Comparison of ENCODE assay signal across 8 cellular contexts in genomic region chr4:184745747-184746531, GRCh38. TPM values are rescaled to one million over a fixed set of nuclear protein-coding genes. Genes with fewer than 3 reads are reported as not detected.
A peak's percentile ranks its signal among the peaks of the same experiment; 100 is the strongest.
DNase-seq lines count a peak whose midpoint lies in the region; ATAC-seq and TF ChIP-seq lines count a peak whose summit lies in the region.

No MANE protein-coding gene starts in this region.

- no peaks in the 10 kb centered on the region for H3K36me3 Mint-ChIP-seq in activated T-helper 1 cell treated with anti-CD3 and anti-CD28 coated beads, Interleukin-12 subunit alpha, Interleukin-12 subunit beta, Interleukin-2, Interleukin-4 antibody, amounts not matched to agents 30 ng/mL and 10 ng/mL and 1 ng/mL, durations not matched to agents 14 hours and 24 hours and 36 hours (ENCODE audit: low read depth)
- peaks cover 1% of the 10 kb centered on the region for H3K36me3 Mint-ChIP-seq in neural progenitor cell

- H3K4me1 Mint-ChIP-seq in activated T-helper 1 cell treated with anti-CD3 and anti-CD28 coated beads, Interleukin-12 subunit alpha, Interleukin-12 subunit beta, Interleukin-2, Interleukin-4 antibody, amounts not matched to agents 30 ng/mL and 10 ng/mL and 1 ng/mL, durations not matched to agents 14 hours and 24 hours and 36 hours (ENCODE audit: low read depth) = peaks cover 19% of the 10 kb centered on the region
- peaks cover 28% of the 10 kb centered on the region for H3K4me1 Mint-ChIP-seq in neural progenitor cell
- peaks cover 11% of the 10 kb centered on the region for H3K4me1 Mint-ChIP-seq in stimulated activated naive CD8-positive, alpha-beta T cell treated with anti-CD3 and anti-CD28 coated beads, Interleukin-15, amount 100 ng/mL, for 72 hours

- no peaks in the 10 kb centered on the region for H3K27me3 Mint-ChIP-seq in activated T-helper 1 cell treated with anti-CD3 and anti-CD28 coated beads, Interleukin-12 subunit alpha, Interleukin-12 subunit beta, Interleukin-2, Interleukin-4 antibody, amounts not matched to agents 30 ng/mL and 10 ng/mL and 1 ng/mL, durations not matched to agents 14 hours and 24 hours and 36 hours (ENCODE audit: insufficient read depth)
- peaks cover 15% of the 10 kb centered on the region for H3K27me3 Mint-ChIP-seq in neural progenitor cell (ENCODE audit: insufficient read depth, low read depth)
- H3K27me3 Mint-ChIP-seq in stimulated activated naive CD8-positive, alpha-beta T cell treated with anti-CD3 and anti-CD28 coated beads, Interleukin-15, amount 100 ng/mL, for 72 hours = peaks cover 2% of the 10 kb centered on the region

- no peaks in the 10 kb centered on the region for H3K36me3 ChIP-seq in neural progenitor cell

- intact Hi-C loops in activated T-helper 1 cell treated with anti-CD3 and anti-CD28 coated beads, Interleukin-12 subunit alpha, Interleukin-12 subunit beta, Interleukin-2, Interleukin-4 antibody, amounts not matched to agents 30 ng/mL and 10 ng/mL and 1 ng/mL, durations not matched to agents 14 hours and 24 hours and 36 hours (cut with micrococcal nuclease) = loop anchor here (1.0 to 5.0 kb wide), 8 partner anchors 16 to 388 kb away; no protein-coding TSS in a partner anchor

- H3K27me3 ChIP-seq in neural progenitor cell = peaks cover 10% of the 10 kb centered on the region

- no peaks in the 10 kb centered on the region for H4K20me1 ChIP-seq in neural progenitor cell (ENCODE audit: low read depth)

- no peaks in the 10 kb centered on the region for H3K9me3 ChIP-seq in neural progenitor cell (ENCODE audit: low read depth)

- peak; percentile 62 for ATAC-seq in GM18498 (IDR thresholded peaks at IDR 0.05; ENCODE audit: unreplicated experiment)
- peak; percentile 81 for ATAC-seq in stimulated activated naive CD8-positive, alpha-beta T cell treated with anti-CD3 and anti-CD28 coated beads, Interleukin-15, amount 100 ng/mL, for 72 hours

- no peaks in the 10 kb centered on the region for H3K79me2 ChIP-seq in neural progenitor cell (ENCODE audit: low read depth)

- peak overlapping the region; percentile 16 for H3K4me3 Mint-ChIP-seq in activated T-helper 1 cell treated with anti-CD3 and anti-CD28 coated beads, Interleukin-12 subunit alpha, Interleukin-12 subunit beta, Interleukin-2, Interleukin-4 antibody, amounts not matched to agents 30 ng/mL and 10 ng/mL and 1 ng/mL, durations not matched to agents 14 hours and 24 hours and 36 hours
- H3K4me3 Mint-ChIP-seq in neural progenitor cell = no peak overlapping the region
- H3K4me3 Mint-ChIP-seq in stimulated activated naive CD8-positive, alpha-beta T cell treated with anti-CD3 and anti-CD28 coated beads, Interleukin-15, amount 100 ng/mL, for 72 hours = peak overlapping the region in 1 of 2 donors; percentile 8

- no peaks in the 10 kb centered on the region for H3K9me3 Mint-ChIP-seq in activated T-helper 1 cell treated with anti-CD3 and anti-CD28 coated beads, Interleukin-12 subunit alpha, Interleukin-12 subunit beta, Interleukin-2, Interleukin-4 antibody, amounts not matched to agents 30 ng/mL and 10 ng/mL and 1 ng/mL, durations not matched to agents 14 hours and 24 hours and 36 hours
- H3K9me3 Mint-ChIP-seq in neural progenitor cell = peaks cover under 1% of the 10 kb centered on the region
- no peaks in the 10 kb centered on the region for H3K9me3 Mint-ChIP-seq in stimulated activated naive CD8-positive, alpha-beta T cell treated with anti-CD3 and anti-CD28 coated beads, Interleukin-15, amount 100 ng/mL, for 72 hours

- no peak overlapping the region for H3K27ac ChIP-seq in neural progenitor cell

- no peaks in the 10 kb centered on the region for H3K4me1 ChIP-seq in neural progenitor cell

- peak overlapping the region; percentile 27 for H3K27ac Mint-ChIP-seq in activated T-helper 1 cell treated with anti-CD3 and anti-CD28 coated beads, Interleukin-12 subunit alpha, Interleukin-12 subunit beta, Interleukin-2, Interleukin-4 antibody, amounts not matched to agents 30 ng/mL and 10 ng/mL and 1 ng/mL, durations not matched to agents 14 hours and 24 hours and 36 hours
- H3K27ac Mint-ChIP-seq in neural progenitor cell = no peak overlapping the region
- H3K27ac Mint-ChIP-seq in stimulated activated naive CD8-positive, alpha-beta T cell treated with anti-CD3 and anti-CD28 coated beads, Interleukin-15, amount 100 ng/mL, for 72 hours = no peak overlapping the region

- H3K4me2 ChIP-seq in neural progenitor cell = no peak overlapping the region

- peak; percentile 88 for TF ChIP-seq CTCF in fibroblast of mammary gland (conservative IDR thresholded peaks at IDR 0.05; ENCODE audit: control insufficient read depth, insufficient read depth, low read depth, low read length)
- peak; percentile 84 for TF ChIP-seq CTCF in neural progenitor cell (IDR thresholded peaks at IDR 0.05)

- no peaks in the 10 kb centered on the region for H3F3A ChIP-seq in neural progenitor cell (ENCODE audit: low read depth)

- H3K4me3 ChIP-seq in Jurkat, Clone E6-1 (ENCODE audit: low read length) = no peak overlapping the region
- H3K4me3 ChIP-seq in fibroblast of mammary gland (ENCODE audit: control insufficient read depth, low read depth, low read length) (no peak overlapping the region), neural progenitor cell (no peak overlapping the region)

- no peak overlapping the region for H2AFZ ChIP-seq in neural progenitor cell (replicated peaks)

- DNase-seq in 8988T = peak; percentile 87
- DNase-seq in Jurkat, Clone E6-1 (ENCODE audit: low read depth, low spot score) = peak; percentile 76
- peak; percentile 76 for DNase-seq in RKO (ENCODE audit: low spot score)
- peak; percentile 55 for DNase-seq in activated T-helper 1 cell treated with anti-CD3 and anti-CD28 coated beads, Interleukin-12 subunit alpha, Interleukin-12 subunit beta, Interleukin-2, Interleukin-4 antibody, amounts not matched to agents 30 ng/mL and 10 ng/mL and 1 ng/mL, durations not matched to agents 14 hours and 24 hours and 36 hours (ENCODE audit: low spot score)
- peak; percentile 85 for DNase-seq in fibroblast of mammary gland (ENCODE audit: low read depth)
- peak; percentile 73 for DNase-seq in neural progenitor cell (ENCODE audit: low spot score)
- DNase-seq in stimulated activated naive CD8-positive, alpha-beta T cell treated with anti-CD3 and anti-CD28 coated beads, Interleukin-15, amount 100 ng/mL, for 72 hours = peak; percentile 60 to 72

- H3K9ac ChIP-seq in neural progenitor cell = no peak overlapping the region

RNA-seq across cellular contexts. Expression of gene CENPU, which starts 12.0 kb away (rescaled TPM):
- 98.8 TPM for polyA plus RNA-seq in Jurkat, Clone E6-1 (2012; ENCODE audit: insufficient read depth, insufficient read length)
- 78.3 and 80.3 TPM in 2 replicates for total RNA-seq in activated T-helper 1 cell treated with anti-CD3 and anti-CD28 coated beads, Interleukin-12 subunit alpha, Interleukin-12 subunit beta, Interleukin-2, Interleukin-4 antibody, amounts not matched to agents 30 ng/mL and 10 ng/mL and 1 ng/mL, durations not matched to agents 14 hours and 24 hours and 36 hours
- total RNA-seq in neural progenitor cell (ENCODE audit: low replicate concordance) = 154 and 229 TPM in 2 replicates
